ENCODE assay signal across 1 cellular context in the genomic region with DNA sequence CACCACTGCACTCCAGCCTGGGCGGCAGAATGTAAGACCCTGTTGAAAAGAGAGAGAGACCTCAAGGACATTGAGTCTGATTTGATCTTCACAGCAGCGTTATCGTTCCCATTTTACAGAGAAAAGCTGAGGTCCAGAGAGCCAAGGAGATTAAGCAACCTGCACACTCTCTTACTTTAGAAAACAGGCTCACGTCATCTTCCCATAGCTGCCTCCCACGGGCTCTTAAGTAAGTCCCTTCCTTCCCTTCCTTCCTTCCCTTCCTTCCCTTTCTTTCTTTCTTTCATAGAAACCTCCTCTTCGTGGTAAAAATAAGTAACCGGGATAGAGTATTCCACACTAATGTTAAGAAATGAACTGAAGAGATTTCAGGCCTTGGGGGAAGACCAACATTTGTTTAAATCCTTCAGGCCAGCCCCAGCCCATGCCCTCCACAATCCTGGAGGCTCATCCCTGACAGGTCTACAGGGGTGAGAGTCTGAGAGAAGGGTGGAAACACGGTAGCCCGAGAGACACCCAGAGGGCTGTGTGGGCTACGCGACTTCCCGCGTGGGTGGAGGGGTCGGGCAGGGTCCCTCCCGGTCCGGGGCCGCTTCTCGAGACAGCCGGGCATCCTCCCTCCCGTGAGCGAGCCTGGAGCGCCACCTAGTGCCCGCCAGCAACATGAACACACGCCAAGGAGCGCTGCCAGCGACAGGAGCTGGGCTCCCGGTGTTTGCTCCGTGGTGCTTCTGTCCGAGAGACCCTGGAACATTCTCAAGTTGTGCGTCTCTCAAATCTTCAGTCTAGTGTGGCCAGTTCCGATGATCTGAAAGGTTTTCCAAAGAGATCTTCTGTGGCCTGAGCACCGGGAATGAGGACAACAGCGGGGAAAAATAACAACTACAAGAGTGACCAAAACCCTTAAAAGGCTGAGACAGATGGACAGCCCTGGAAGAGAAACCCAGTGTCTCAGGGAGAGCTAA.
TF ChIP-seq lines count a peak whose summit lies in the region.

No MANE protein-coding gene starts in this region.

TF ChIP-seq in HepG2, 621 proteins besides CTCF, POLR2A, EP300 and RAD21 (continued from another document and continues in another):
- TF ChIP-seq, protein P1, sequence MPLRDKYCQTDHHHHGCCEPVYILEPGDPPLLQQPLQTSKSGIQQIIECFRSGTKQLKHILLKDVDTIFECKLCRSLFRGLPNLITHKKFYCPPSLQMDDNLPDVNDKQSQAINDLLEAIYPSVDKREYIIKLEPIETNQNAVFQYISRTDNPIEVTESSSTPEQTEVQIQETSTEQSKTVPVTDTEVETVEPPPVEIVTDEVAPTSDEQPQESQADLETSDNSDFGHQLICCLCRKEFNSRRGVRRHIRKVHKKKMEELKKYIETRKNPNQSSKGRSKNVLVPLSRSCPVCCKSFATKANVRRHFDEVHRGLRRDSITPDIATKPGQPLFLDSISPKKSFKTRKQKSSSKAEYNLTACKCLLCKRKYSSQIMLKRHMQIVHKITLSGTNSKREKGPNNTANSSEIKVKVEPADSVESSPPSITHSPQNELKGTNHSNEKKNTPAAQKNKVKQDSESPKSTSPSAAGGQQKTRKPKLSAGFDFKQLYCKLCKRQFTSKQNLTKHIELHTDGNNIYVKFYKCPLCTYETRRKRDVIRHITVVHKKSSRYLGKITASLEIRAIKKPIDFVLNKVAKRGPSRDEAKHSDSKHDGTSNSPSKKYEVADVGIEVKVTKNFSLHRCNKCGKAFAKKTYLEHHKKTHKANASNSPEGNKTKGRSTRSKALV (CRISPR knock-in tag; IDR thresholded peaks at IDR 0.05), result no peak
- TF ChIP-seq STAG1 (CRISPR knock-in tag; IDR thresholded peaks at IDR 0.05) (peak; percentile 95), ZFP36L2 (CRISPR knock-in tag; IDR thresholded peaks at IDR 0.05) (no peak), ARID5B (CRISPR knock-in tag; IDR thresholded peaks at IDR 0.05) (peak; percentile 56), SRF (IDR thresholded peaks at IDR 0.05; ENCODE audit: low read depth, low read length) (no peak), SKI (IDR thresholded peaks at IDR 0.05; ENCODE audit: partially characterized antibody) (no peak), NCOA1 (CRISPR knock-in tag; IDR thresholded peaks at IDR 0.05) (no peak), AGO1 (IDR thresholded peaks at IDR 0.05; ENCODE audit: low read depth, low read length, poor library complexity, severe bottlenecking) (no peak), THRA (CRISPR knock-in tag; IDR thresholded peaks at IDR 0.05; ENCODE audit: borderline replicate concordance) (no peak), ZNF749 (CRISPR knock-in tag; IDR thresholded peaks at IDR 0.05; ENCODE audit: borderline replicate concordance) (no peak), DMTF1 (CRISPR knock-in tag; IDR thresholded peaks at IDR 0.05) (no peak), ZNF740 (CRISPR knock-in tag; IDR thresholded peaks at IDR 0.05) (no peak), ZSCAN12 (CRISPR knock-in tag; IDR thresholded peaks at IDR 0.05) (no peak), ZNF432 (CRISPR knock-in tag; IDR thresholded peaks at IDR 0.05; ENCODE audit: borderline replicate concordance) (no peak), ZNF501 (CRISPR knock-in tag; IDR thresholded peaks at IDR 0.05) (peak; percentile 94), NFKBIZ (CRISPR knock-in tag; IDR thresholded peaks at IDR 0.05) (no peak), NCOR1 (IDR thresholded peaks at IDR 0.05; ENCODE audit: borderline replicate concordance, low read length) (no peak), TP53 (CRISPR knock-in tag; conservative IDR thresholded peaks at IDR 0.05) (no peak), ZNF713 (CRISPR knock-in tag; IDR thresholded peaks at IDR 0.05) (no peak)
- TF ChIP-seq, protein P2, sequence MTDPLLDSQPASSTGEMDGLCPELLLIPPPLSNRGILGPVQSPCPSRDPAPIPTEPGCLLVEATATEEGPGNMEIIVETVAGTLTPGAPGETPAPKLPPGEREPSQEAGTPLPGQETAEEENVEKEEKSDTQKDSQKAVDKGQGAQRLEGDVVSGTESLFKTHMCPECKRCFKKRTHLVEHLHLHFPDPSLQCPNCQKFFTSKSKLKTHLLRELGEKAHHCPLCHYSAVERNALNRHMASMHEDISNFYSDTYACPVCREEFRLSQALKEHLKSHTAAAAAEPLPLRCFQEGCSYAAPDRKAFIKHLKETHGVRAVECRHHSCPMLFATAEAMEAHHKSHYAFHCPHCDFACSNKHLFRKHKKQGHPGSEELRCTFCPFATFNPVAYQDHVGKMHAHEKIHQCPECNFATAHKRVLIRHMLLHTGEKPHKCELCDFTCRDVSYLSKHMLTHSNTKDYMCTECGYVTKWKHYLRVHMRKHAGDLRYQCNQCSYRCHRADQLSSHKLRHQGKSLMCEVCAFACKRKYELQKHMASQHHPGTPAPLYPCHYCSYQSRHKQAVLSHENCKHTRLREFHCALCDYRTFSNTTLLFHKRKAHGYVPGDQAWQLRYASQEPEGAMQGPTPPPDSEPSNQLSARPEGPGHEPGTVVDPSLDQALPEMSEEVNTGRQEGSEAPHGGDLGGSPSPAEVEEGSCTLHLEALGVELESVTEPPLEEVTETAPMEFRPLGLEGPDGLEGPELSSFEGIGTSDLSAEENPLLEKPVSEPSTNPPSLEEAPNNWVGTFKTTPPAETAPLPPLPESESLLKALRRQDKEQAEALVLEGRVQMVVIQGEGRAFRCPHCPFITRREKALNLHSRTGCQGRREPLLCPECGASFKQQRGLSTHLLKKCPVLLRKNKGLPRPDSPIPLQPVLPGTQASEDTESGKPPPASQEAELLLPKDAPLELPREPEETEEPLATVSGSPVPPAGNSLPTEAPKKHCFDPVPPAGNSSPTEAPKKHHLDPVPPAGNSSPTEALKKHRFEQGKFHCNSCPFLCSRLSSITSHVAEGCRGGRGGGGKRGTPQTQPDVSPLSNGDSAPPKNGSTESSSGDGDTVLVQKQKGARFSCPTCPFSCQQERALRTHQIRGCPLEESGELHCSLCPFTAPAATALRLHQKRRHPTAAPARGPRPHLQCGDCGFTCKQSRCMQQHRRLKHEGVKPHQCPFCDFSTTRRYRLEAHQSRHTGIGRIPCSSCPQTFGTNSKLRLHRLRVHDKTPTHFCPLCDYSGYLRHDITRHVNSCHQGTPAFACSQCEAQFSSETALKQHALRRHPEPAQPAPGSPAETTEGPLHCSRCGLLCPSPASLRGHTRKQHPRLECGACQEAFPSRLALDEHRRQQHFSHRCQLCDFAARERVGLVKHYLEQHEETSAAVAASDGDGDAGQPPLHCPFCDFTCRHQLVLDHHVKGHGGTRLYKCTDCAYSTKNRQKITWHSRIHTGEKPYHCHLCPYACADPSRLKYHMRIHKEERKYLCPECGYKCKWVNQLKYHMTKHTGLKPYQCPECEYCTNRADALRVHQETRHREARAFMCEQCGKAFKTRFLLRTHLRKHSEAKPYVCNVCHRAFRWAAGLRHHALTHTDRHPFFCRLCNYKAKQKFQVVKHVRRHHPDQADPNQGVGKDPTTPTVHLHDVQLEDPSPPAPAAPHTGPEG (CRISPR knock-in tag; IDR thresholded peaks at IDR 0.05), result no peak
- TF ChIP-seq, protein P3, sequence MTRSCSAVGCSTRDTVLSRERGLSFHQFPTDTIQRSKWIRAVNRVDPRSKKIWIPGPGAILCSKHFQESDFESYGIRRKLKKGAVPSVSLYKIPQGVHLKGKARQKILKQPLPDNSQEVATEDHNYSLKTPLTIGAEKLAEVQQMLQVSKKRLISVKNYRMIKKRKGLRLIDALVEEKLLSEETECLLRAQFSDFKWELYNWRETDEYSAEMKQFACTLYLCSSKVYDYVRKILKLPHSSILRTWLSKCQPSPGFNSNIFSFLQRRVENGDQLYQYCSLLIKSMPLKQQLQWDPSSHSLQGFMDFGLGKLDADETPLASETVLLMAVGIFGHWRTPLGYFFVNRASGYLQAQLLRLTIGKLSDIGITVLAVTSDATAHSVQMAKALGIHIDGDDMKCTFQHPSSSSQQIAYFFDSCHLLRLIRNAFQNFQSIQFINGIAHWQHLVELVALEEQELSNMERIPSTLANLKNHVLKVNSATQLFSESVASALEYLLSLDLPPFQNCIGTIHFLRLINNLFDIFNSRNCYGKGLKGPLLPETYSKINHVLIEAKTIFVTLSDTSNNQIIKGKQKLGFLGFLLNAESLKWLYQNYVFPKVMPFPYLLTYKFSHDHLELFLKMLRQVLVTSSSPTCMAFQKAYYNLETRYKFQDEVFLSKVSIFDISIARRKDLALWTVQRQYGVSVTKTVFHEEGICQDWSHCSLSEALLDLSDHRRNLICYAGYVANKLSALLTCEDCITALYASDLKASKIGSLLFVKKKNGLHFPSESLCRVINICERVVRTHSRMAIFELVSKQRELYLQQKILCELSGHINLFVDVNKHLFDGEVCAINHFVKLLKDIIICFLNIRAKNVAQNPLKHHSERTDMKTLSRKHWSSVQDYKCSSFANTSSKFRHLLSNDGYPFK (CRISPR knock-in tag; IDR thresholded peaks at IDR 0.05; ENCODE audit: borderline replicate concordance), result peak; percentile 42; the same call in 1 of the 2 replicates
- TF ChIP-seq, protein P4, sequence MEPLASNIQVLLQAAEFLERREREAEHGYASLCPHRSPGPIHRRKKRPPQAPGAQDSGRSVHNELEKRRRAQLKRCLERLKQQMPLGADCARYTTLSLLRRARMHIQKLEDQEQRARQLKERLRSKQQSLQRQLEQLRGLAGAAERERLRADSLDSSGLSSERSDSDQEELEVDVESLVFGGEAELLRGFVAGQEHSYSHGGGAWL (CRISPR knock-in tag; IDR thresholded peaks at IDR 0.05), result no peak
